In the genomic region with DNA sequence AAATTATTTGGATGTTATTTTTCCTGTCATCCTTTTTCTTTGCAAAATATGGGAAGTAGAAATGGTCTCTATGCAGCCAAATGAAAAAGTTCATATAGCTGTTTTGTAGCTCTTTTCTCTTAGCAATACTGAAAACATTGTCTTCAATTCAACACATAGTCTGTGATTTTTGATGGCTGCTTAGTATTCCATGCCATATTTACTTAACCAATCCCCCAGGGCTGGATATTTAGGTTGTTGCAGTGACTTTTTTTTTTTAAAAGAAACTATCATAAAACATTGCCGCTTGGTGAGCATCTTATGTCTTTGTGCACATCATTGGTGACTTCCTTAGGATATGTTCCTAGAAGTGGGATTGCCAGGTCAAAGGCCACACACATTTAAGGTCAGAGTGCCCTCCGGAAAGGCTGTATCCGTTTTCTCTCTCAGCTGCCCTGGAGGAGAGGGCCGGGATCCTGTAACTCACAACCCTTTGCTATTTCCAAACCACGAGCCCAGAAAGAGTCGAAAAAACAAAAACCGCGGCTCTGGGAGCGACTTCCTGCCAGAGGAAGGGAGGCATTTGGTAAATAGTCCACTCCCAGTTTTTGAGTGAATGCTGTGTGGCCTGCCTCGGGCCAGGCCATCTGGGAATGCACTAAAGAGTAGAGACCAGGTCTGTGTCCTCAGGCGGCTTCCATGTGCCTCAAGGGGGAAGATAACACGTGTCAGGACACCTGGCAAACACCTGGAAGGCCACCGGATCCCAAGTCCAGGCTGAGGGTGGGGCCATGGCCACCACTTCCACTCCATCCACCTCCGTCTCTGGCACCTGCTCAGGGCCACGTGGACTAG, we compare ENCODE assay signal across 15 cellular contexts. TPM values are rescaled to one million over a fixed set of nuclear protein-coding genes. Genes with fewer than 3 reads are reported as not detected.
DNase-seq lines count a peak whose midpoint lies in the region; ATAC-seq and TF ChIP-seq lines count a peak whose summit lies in the region.
"Had no signal": no experiment of that assay in that cellular context is flagged by ENCODE, and none has a peak within 500 bp of the region (broad histone marks: within the 10 kb centered on the region; RNA-seq: fewer than 3 reads in every experiment).

No MANE protein-coding gene starts in this region.

- ATAC-seq in HG03097 (IDR thresholded peaks at IDR 0.05; ENCODE audit: low FRiP score, unreplicated experiment), result no peak
- ATAC-seq in GM18505 (IDR thresholded peaks at IDR 0.05; ENCODE audit: unreplicated experiment), result no peak

- no peak overlapping the region for H3K27ac ChIP-seq in ovary
- H3K27ac ChIP-seq: testis had no signal

- TF ChIP-seq CTCF in AG10803 (conservative IDR thresholded peaks at IDR 0.05; ENCODE audit: low read length) (no peak), foreskin fibroblast (IDR thresholded peaks at IDR 0.05; ENCODE audit: low read depth, low read length) (no peak), ovary (IDR thresholded peaks at IDR 0.05) (no peak)

- H3K36me3 ChIP-seq in ovary, result no peaks in the 10 kb centered on the region

- no peak for TF ChIP-seq EP300 in ovary (IDR thresholded peaks at IDR 0.05)

- 17 to 28% (median 18%) methylated on average over 15 of the region's 15 CpGs for WGBS in ovary, 3 donors

- H3K4me3 ChIP-seq in AG10803 (ENCODE audit: low read length) (no peak overlapping the region), foreskin fibroblast (ENCODE audit: low read depth in 1 of 2, low read length in 2 of 2) (no peak overlapping the region), ovary (no peak overlapping the region)
- H3K4me3 ChIP-seq: lung, testis had no signal

- H3K9me3 ChIP-seq in ovary, result no peaks in the 10 kb centered on the region
- H3K9me3 ChIP-seq: testis had no signal

- DNase-seq in AG10803 (ENCODE audit: low read depth) (peak; percentile 77), RPMI7951 (ENCODE audit: low read depth) (peak; percentile 74), foreskin fibroblast (peak; percentile 50 to 75), ovary (peak in 3 of 5 donors; percentile 36 to 51 (median 48)), NCI-H1930 (lab: John Stamatoyannopoulos, UW) (no peak)
- no peak for DNase-seq in activated effector memory CD4-positive, alpha-beta T cell treated with Interleukin-2 at 50 U/mL for 16 hours
- DNase-seq: activated CD4-positive, CD25-positive, alpha-beta regulatory T cell treated with anti-CD3 and anti-CD28 coated beads, Interleukin-2, amount 50 U/mL, for 72 hours; activated gamma-delta T cell treated with Interleukin-2 at 50 U/mL for 16 hours; NCI-H1417 treated with DMSO at 0.1 percent for 48 hours; NCI-H524 treated with DMSO at 0.1 percent for 48 hours; SIG-M5; testis had no signal

- intact Hi-C loops in ovary (cut with DNase I), result no loop called here

- H3K4me1 ChIP-seq in ovary (ENCODE audit: insufficient read depth), result peaks cover 44% of the 10 kb centered on the region

- TF ChIP-seq POLR2A in ovary (IDR thresholded peaks at IDR 0.05), result no peak
- TF ChIP-seq POLR2A in GM18505 (IDR thresholded peaks at IDR 0.05; ENCODE audit: borderline replicate concordance, extremely low read depth, insufficient read depth, insufficient read length), result no peak

- H3K27me3 ChIP-seq in ovary, result no peaks in the 10 kb centered on the region
- H3K27me3 ChIP-seq: testis had no signal

RNA-seq across cellular contexts. Expression of a gene that starts 41.9 kb away (rescaled TPM):
- 2.0 and 2.7 TPM in 2 replicates for total RNA-seq in RPMI7951 (2014; rRNA removed; shearing (Covaris generic))
- 10 to 100 TPM in 6 of 7 donors, 1 to 10 TPM in 1; 7.1 to 20.3 (median 14.1) TPM for total RNA-seq in ovary
- 10 to 100 TPM in 1 of 2 donors, 1 to 10 TPM in 1; 3.8 to 10.9 TPM for polyA plus RNA-seq in ovary

Comparison
In these comparisons a context has a peak if more than half of its experiments do, and no peak if none do; other contexts are left out.
1. DNase-seq: peak in AG10803 (single experiment), RPMI7951 (single experiment), foreskin fibroblast (2 of 2) and ovary (3 of 5); none in activated effector memory CD4-positive, alpha-beta T cell treated with Interleukin-2 at 50 U/mL for 16 hours (single experiment) and NCI-H1930 (0 of 2).